ENCODE assay signal across 14 cellular contexts in genomic region chr14:61712137-61712536, GRCh38. TPM values are rescaled to one million over a fixed set of nuclear protein-coding genes. Genes with fewer than 3 reads are reported as not detected.
A peak's percentile ranks its signal among the peaks of the same experiment; 100 is the strongest.
DNase-seq lines count a peak whose midpoint lies in the region; ATAC-seq and TF ChIP-seq lines count a peak whose summit lies in the region.
"Had no signal": no experiment of that assay in that cellular context is flagged by ENCODE, and none has a peak within 500 bp of the region (broad histone marks: within the 10 kb centered on the region; RNA-seq: fewer than 3 reads in every experiment).

No MANE protein-coding gene starts in this region.

- peaks cover 94% of the 10 kb centered on the region for H3K79me2 ChIP-seq in mammary epithelial cell (ENCODE audit: insufficient read depth, low read length)

- TF ChIP-seq CTCF in MCF 10A (IDR thresholded peaks at IDR 0.05; ENCODE audit: unreplicated experiment) (no peak), mammary epithelial cell (conservative IDR thresholded peaks at IDR 0.05 in 1 of 2, IDR thresholded peaks at IDR 0.05 in 1 of 2; ENCODE audit: extremely low read depth in 1 of 2, insufficient read depth in 1 of 2, low read depth in 1 of 2, low read length in 2 of 2) (no peak), fibroblast of villous mesenchyme (IDR thresholded peaks at IDR 0.05; ENCODE audit: insufficient read depth, low read depth, low read length) (no peak), thyroid gland (IDR thresholded peaks at IDR 0.05) (no peak)

- no peak for DNase-seq in MCF 10A (ENCODE audit: unreplicated experiment)
- no peak for DNase-seq in mammary epithelial cell
- no peak for DNase-seq in T-cell
- no peak for DNase-seq in fibroblast of villous mesenchyme (ENCODE audit: low read depth)
- DNase-seq in thyroid gland: no peak
- DNase-seq in MG63: no peak
- DNase-seq in NCI-H510A (lab: John Stamatoyannopoulos, UW): no peak
- no peak for DNase-seq in inferior parietal cortex (ENCODE audit: extremely low spot score)
- DNase-seq: amniotic stem cell; GF-D8; KBM-7; NK-92 treated with Interleukin-12 subunit alpha and Interleukin-12 subunit beta, amount 100 ng/mL, for 24 hours; nucleus accumbens had no signal

- H3K27me3 ChIP-seq in mammary epithelial cell (ENCODE audit: insufficient read depth, low read length): no peaks in the 10 kb centered on the region
- no peaks in the 10 kb centered on the region for H3K27me3 ChIP-seq in thyroid gland
- H3K27me3 ChIP-seq in MG63: no peaks in the 10 kb centered on the region

- no peaks in the 10 kb centered on the region for H3K36me3 ChIP-seq in mammary epithelial cell (ENCODE audit: insufficient read depth, low read length)
- H3K36me3 ChIP-seq in thyroid gland: no peaks in the 10 kb centered on the region
- 0 out of 2 replicates have a peak, but pooled peaks cover 2% of the 10 kb centered on the region for H3K36me3 ChIP-seq in MG63

- no peak overlapping the region for H3K4me3 ChIP-seq in mammary epithelial cell (replicated peaks in 1 of 3; ENCODE audit: insufficient read depth in 1 of 3, low read depth in 2 of 3, low read length in 3 of 3)
- H3K4me3 ChIP-seq in fibroblast of villous mesenchyme (ENCODE audit: low read depth, low read length): peak overlapping the region; percentile 19
- H3K4me3 ChIP-seq in thyroid gland (replicated peaks in 1 of 3): no peak overlapping the region
- H3K4me3 ChIP-seq in MG63: no peak overlapping the region
- H3K4me3 ChIP-seq: SK-N-MC had no signal

- ATAC-seq in T-cell (replicated peaks in 1 of 4): peak in 1 of 4 experiments; percentile 6

- peaks cover 29% of the 10 kb centered on the region for H3K4me1 Mint-ChIP-seq in MCF 10A (ENCODE audit: insufficient read depth, unreplicated experiment)
- H3K4me1 Mint-ChIP-seq in T-cell: peaks cover 86 to 90% (median 90%) of the 10 kb centered on the region in 3 donors

- no peak overlapping the region for H3K9ac ChIP-seq in mammary epithelial cell (ENCODE audit: insufficient read depth, low read length)

- dilution Hi-C loops in mammary epithelial cell (cut with HindIII; ENCODE audit: low sequenced_read_pairs): no loop called here

- H3K9me3 Mint-ChIP-seq in MCF 10A (ENCODE audit: unreplicated experiment): no peaks in the 10 kb centered on the region
- H3K9me3 Mint-ChIP-seq in T-cell: no peaks in the 10 kb centered on the region

- intact Hi-C loops in MCF 10A (cut with micrococcal nuclease) (no loop called here), mammary epithelial cell (cut with micrococcal nuclease) (no loop called here), thyroid gland (cut with DNase I) (no loop called here)

- no peak overlapping the region for H3K27ac ChIP-seq in mammary epithelial cell (ENCODE audit: insufficient read depth, low read depth, low read length)
- H3K27ac ChIP-seq in thyroid gland: peak overlapping the region in 2 of 3 donors; percentile 20 to 41
- H3K27ac ChIP-seq: SK-N-MC had no signal

- H3K27ac Mint-ChIP-seq in MCF 10A (ENCODE audit: low read depth, unreplicated experiment) (peak overlapping the region; percentile 0), T-cell (peak overlapping the region; percentile 28 to 68)

- BruUV-seq in MCF 10A (replicated peaks; lab: Mats Ljungman, UMichigan) (no TSS peak), mammary epithelial cell (replicated peaks; lab: Mats Ljungman, UMichigan) (no TSS peak)

- H2AFZ ChIP-seq in mammary epithelial cell (ENCODE audit: low read depth, low read length): no peak overlapping the region

- in situ Hi-C loops in mammary epithelial cell (cut with MboI; ENCODE audit: low sequenced_read_pairs in 2 of 2): no loop called here

- H3K9me3 ChIP-seq in mammary epithelial cell (replicated peaks; ENCODE audit: insufficient read depth, low read length) (no peaks in the 10 kb centered on the region), thyroid gland (no peaks in the 10 kb centered on the region), MG63 (no peaks in the 10 kb centered on the region)

- POLR2A ChIA-PET in MCF 10A (lab: Yijun Ruan, JAX) (interaction anchor here (1.1 to 1.5 kb wide), 2 partner anchors 15 to 143 kb away, joined by 4 to 8 read pairs; no protein-coding TSS in a partner anchor), T-cell (lab: Charles Lee) (interaction anchor here (0.5 to 1.6 kb wide), 5 partner anchors 8 to 32 kb away, joined by 3 to 6 read pairs (median 3); no protein-coding TSS in a partner anchor)

- TF ChIP-seq POLR2A in thyroid gland (IDR thresholded peaks at IDR 0.05): no peak

- no peaks in the 10 kb centered on the region for H3K4me1 ChIP-seq in mammary epithelial cell (ENCODE audit: insufficient read depth, low read length)
- peaks cover 53 to 57% of the 10 kb centered on the region in 2 donors for H3K4me1 ChIP-seq in thyroid gland

- H3K36me3 Mint-ChIP-seq in MCF 10A (ENCODE audit: insufficient read depth, unreplicated experiment): no peaks in the 10 kb centered on the region
- H3K36me3 Mint-ChIP-seq in T-cell: peaks cover 3% of the 10 kb centered on the region

- no peak overlapping the region for H3K4me2 ChIP-seq in mammary epithelial cell (ENCODE audit: insufficient read depth, low read depth, low read length)

- CTCF ChIA-PET in MCF 10A (lab: Yijun Ruan, JAX): no interaction called here
- CTCF ChIA-PET in mammary epithelial cell (lab: Charles Lee; ENCODE audit: low non-redundant PET): no interaction called here
- CTCF ChIA-PET in T-cell (lab: Charles Lee): interaction anchor here (0.5 to 2.3 kb wide), 4 partner anchors 7 to 350 kb away, joined by 3 to 9 read pairs (median 4); no protein-coding TSS in a partner anchor

- H3K4me3 Mint-ChIP-seq in MCF 10A (ENCODE audit: unreplicated experiment): no peak overlapping the region
- H3K4me3 Mint-ChIP-seq in T-cell: peak overlapping the region in 2 of 3 donors; percentile 2 to 60

- WGBS in mammary epithelial cell (ENCODE audit: low coverage, missing lambda C conversion rate): 100% methylated on average over 1 of the region's 1 CpG
- WGBS in thyroid gland, 2 donors: 96 to 98% methylated on average over 1 of the region's 1 CpG

- peaks cover 35% of the 10 kb centered on the region for H4K20me1 ChIP-seq in mammary epithelial cell (ENCODE audit: insufficient read depth, low read length)

- no peaks in the 10 kb centered on the region for H3K27me3 Mint-ChIP-seq in MCF 10A (ENCODE audit: insufficient read depth, unreplicated experiment)
- no peaks in the 10 kb centered on the region for H3K27me3 Mint-ChIP-seq in T-cell

RNA-seq across cellular contexts. Expression of gene HIF1A, which starts 16.8 kb away (rescaled TPM):
- total RNA-seq in MCF 10A (2022): 193 and 202 TPM in 2 replicates
- total RNA-seq in mammary epithelial cell: 100 to 1,000 TPM; 227 to 682 TPM
- 76.6 TPM for polyA plus RNA-seq in mammary epithelial cell
- polyA minus RNA-seq in mammary epithelial cell: 178 TPM
- total RNA-seq in T-cell: 100 to 1,000 TPM in 2 of 5 donors, 10 to 100 TPM in 3; 80.2 to 200 (median 87.8) TPM
- total RNA-seq in fibroblast of villous mesenchyme: 395 and 671 TPM in 2 replicates
- total RNA-seq in thyroid gland: 100 to 1,000 TPM; 137 to 295 (median 158) TPM
- 58.5 and 77.4 TPM in 2 replicates for total RNA-seq in MG63 (2014; rRNA removed; shearing (Covaris generic); ENCODE audit: low replicate concordance)

RNA-seq across cellular contexts. Expression of gene SNAPC1, which starts 50.1 kb away (rescaled TPM):
- total RNA-seq in MCF 10A (2022) (18.4 and 21.0 TPM in 2 replicates), mammary epithelial cell (10 to 100 TPM; 12.2 to 13.0 TPM), T-cell (1 to 10 TPM; 2.8 to 6.4 (median 4.0) TPM), fibroblast of villous mesenchyme (9.3 and 27.2 TPM in 2 replicates), thyroid gland (1 to 10 TPM; 4.8 to 8.9 (median 6.8) TPM)
- 5.9 TPM for polyA plus RNA-seq in mammary epithelial cell
- polyA minus RNA-seq in mammary epithelial cell: 4.4 TPM
- 10.8 and 11.0 TPM in 2 replicates for total RNA-seq in MG63 (2014; rRNA removed; shearing (Covaris generic); ENCODE audit: low replicate concordance)

Comparison
In these comparisons a context has a peak if more than half of its experiments do, and no peak if none do; other contexts are left out.
1. CTCF ChIA-PET loops: an anchor here in T-cell (0.5 to 2.3 kb wide); none called in MCF 10A and mammary epithelial cell.